8 cellular contexts compared by ENCODE assay signal in genomic region chr16:569445-570254, GRCh38. TPM values are rescaled to one million over a fixed set of nuclear protein-coding genes. Genes with fewer than 3 reads are reported as not detected.
DNase-seq lines count a peak whose midpoint lies in the region; ATAC-seq and TF ChIP-seq lines count a peak whose summit lies in the region.

Gene PIGQ, plus strand, starts transcription at chr16:569968. Its CDS starts 4,107 bp downstream, at chr16:574075.

- 0 to 2% (median 0%) methylated on average over 3 to 87 of the region's 87 CpGs for WGBS in adrenal gland, 4 donors

- intact Hi-C loops in adrenal gland (cut with DNase I) (no loop called here), cardiac septum (cut with DNase I) (no loop called here), posterior cingulate gyrus (cut with DNase I) (no loop called here), upper lobe of right lung (cut with DNase I) (no loop called here)

- H3K4me3 ChIP-seq in adrenal gland: peak within 1 kb of the TSS; percentile 37 to 99 (median 81)
- H3K4me3 ChIP-seq in upper lobe of right lung: peak within 1 kb of the TSS; percentile 85

- no peak for TF ChIP-seq POLR2A in adrenal gland (IDR thresholded peaks at IDR 0.05)

- DNase-seq in NCI-H1092 treated with DMSO at 0.1 percent for 48 hours (lab: John Stamatoyannopoulos, UW) (peak; percentile 20), NCI-H1092 (lab: John Stamatoyannopoulos, UW) (no peak), T-helper 1 cell (peak; percentile 44 to 72 (median 50)), adrenal gland (peak; percentile 78 to 92 (median 87)), cardiac septum (ENCODE audit: low spot score) (peak; percentile 89), posterior cingulate gyrus (peak; percentile 36 to 94 (median 65)), upper lobe of right lung (peak; percentile 84)

- ATAC-seq in HG03432 (IDR thresholded peaks at IDR 0.05; ENCODE audit: unreplicated experiment) (peak; percentile 61), upper lobe of right lung (peak; percentile 74)

- H3K4me1 ChIP-seq in adrenal gland (replicated peaks in 1 of 2) (peaks cover 31 to 43% of the 10 kb centered on the region in 2 donors), upper lobe of right lung (peaks cover 37% of the 10 kb centered on the region)

- H3K9me3 ChIP-seq in adrenal gland (replicated peaks in 1 of 3): no peaks in the 10 kb centered on the region
- no peaks in the 10 kb centered on the region for H3K9me3 ChIP-seq in upper lobe of right lung

- H3K27ac ChIP-seq in adrenal gland (peak within 1 kb of the TSS; percentile 60 to 88 (median 78)), upper lobe of right lung (peak within 1 kb of the TSS; percentile 87)

- TF ChIP-seq CTCF in adrenal gland (IDR thresholded peaks at IDR 0.05): no peak
- TF ChIP-seq CTCF in upper lobe of right lung (IDR thresholded peaks at IDR 0.05): no peak

- no peaks in the 10 kb centered on the region for H3K27me3 ChIP-seq in adrenal gland
- H3K27me3 ChIP-seq in upper lobe of right lung: no peaks in the 10 kb centered on the region

- H3K36me3 ChIP-seq in adrenal gland (replicated peaks in 1 of 2): peaks cover 0 to 5% of the 10 kb centered on the region in 2 donors
- peaks cover 2% of the 10 kb centered on the region for H3K36me3 ChIP-seq in upper lobe of right lung

RNA-seq across cellular contexts. Expression of gene PIGQ, which starts in this region (rescaled TPM):
- total RNA-seq in adrenal gland: 100 to 1,000 TPM in 1 of 8 donors, 10 to 100 TPM in 7; 37.4 to 107 (median 81.0) TPM
- 100 to 1,000 TPM in 2 of 3 donors, 10 to 100 TPM in 1; 12.7 to 317 (median 111) TPM for polyA plus RNA-seq in adrenal gland
- total RNA-seq in cardiac septum: 25.5 TPM
- 59.4 TPM for total RNA-seq in upper lobe of right lung
